1 cellular context compared by ENCODE assay signal in genomic region chr11:2531277-2531986, GRCh38.
TF ChIP-seq lines count a peak whose summit lies in the region.

No MANE protein-coding gene starts in this region.

TF ChIP-seq in GM23338, 12 proteins besides CTCF, POLR2A, EP300 and RAD21 (continued from another document):
- TF ChIP-seq REST (IDR thresholded peaks at IDR 0.05; ENCODE audit: unreplicated experiment) (no peak), JUNB (IDR thresholded peaks at IDR 0.05; ENCODE audit: unreplicated experiment) (no peak), EZH2 (IDR thresholded peaks at IDR 0.05; ENCODE audit: low read depth, unreplicated experiment) (no peak), POLR2AphosphoS5 (IDR thresholded peaks at IDR 0.05; ENCODE audit: low read depth) (no peak), NANOG (IDR thresholded peaks at IDR 0.05; ENCODE audit: borderline replicate concordance) (no peak), STAT1 (IDR thresholded peaks at IDR 0.05; ENCODE audit: unreplicated experiment) (no peak), EZH2phosphoT487 (IDR thresholded peaks at IDR 0.05; ENCODE audit: unreplicated experiment) (no peak), CREB1 (CRISPR knock-in tag; IDR thresholded peaks at IDR 0.05; ENCODE audit: low read depth) (no peak), ZNF331 (CRISPR knock-in tag; IDR thresholded peaks at IDR 0.05; ENCODE audit: low read depth) (no peak)
- TF ChIP-seq, protein P1, sequence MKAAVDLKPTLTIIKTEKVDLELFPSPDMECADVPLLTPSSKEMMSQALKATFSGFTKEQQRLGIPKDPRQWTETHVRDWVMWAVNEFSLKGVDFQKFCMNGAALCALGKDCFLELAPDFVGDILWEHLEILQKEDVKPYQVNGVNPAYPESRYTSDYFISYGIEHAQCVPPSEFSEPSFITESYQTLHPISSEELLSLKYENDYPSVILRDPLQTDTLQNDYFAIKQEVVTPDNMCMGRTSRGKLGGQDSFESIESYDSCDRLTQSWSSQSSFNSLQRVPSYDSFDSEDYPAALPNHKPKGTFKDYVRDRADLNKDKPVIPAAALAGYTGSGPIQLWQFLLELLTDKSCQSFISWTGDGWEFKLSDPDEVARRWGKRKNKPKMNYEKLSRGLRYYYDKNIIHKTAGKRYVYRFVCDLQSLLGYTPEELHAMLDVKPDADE (IDR thresholded peaks at IDR 0.05): no peak
